In genomic region chr20:8388707-8389106, GRCh38 we compare ENCODE assay signal across 22 cellular contexts.
DNase-seq lines count a peak whose midpoint lies in the region; ATAC-seq, FAIRE-seq and TF ChIP-seq lines count a peak whose summit lies in the region.
"Had no signal": no experiment of that assay in that cellular context is flagged by ENCODE, and none has a peak within 500 bp of the region (broad histone marks: within the 10 kb centered on the region; RNA-seq: fewer than 3 reads in every experiment).

No MANE protein-coding gene starts in this region.

- H3K36me3 ChIP-seq in astrocyte (ENCODE audit: insufficient read depth, low read length) = no peaks in the 10 kb centered on the region
- H3K36me3 ChIP-seq in BE2C = no peaks in the 10 kb centered on the region
- H3K36me3 ChIP-seq: right atrium auricular region, upper lobe of left lung had no signal

- H3K79me2 ChIP-seq in astrocyte (ENCODE audit: insufficient read depth, low read length) = no peaks in the 10 kb centered on the region
- H3K79me2 ChIP-seq: hepatocyte had no signal

- peak overlapping the region; percentile 0 for H3K27ac Mint-ChIP-seq in activated naive CD8-positive, alpha-beta T cell treated with anti-CD3 and anti-CD28 coated beads, Interleukin-2, amount 50 U/mL, for 24 hours
- no peak overlapping the region for H3K27ac Mint-ChIP-seq in activated naive CD8-positive, alpha-beta T cell treated with anti-CD3 and anti-CD28 coated beads for 36 hours
- H3K27ac Mint-ChIP-seq in astrocyte (ENCODE audit: unreplicated experiment) = no peak overlapping the region
- H3K27ac Mint-ChIP-seq: activated B cell treated with CpG ODN at 0.5 μM for 24 hours; activated CD4-positive, alpha-beta memory T cell treated with anti-CD3 and anti-CD28 coated beads for 36 hours had no signal

- H2AFZ ChIP-seq in astrocyte (ENCODE audit: low read depth, low read length) = no peak overlapping the region
- H2AFZ ChIP-seq: hepatocyte had no signal

- H3K4me1 Mint-ChIP-seq in activated naive CD8-positive, alpha-beta T cell treated with anti-CD3 and anti-CD28 coated beads, Interleukin-2, amount 50 U/mL, for 24 hours = peaks cover 1% of the 10 kb centered on the region
- no peaks in the 10 kb centered on the region for H3K4me1 Mint-ChIP-seq in activated naive CD8-positive, alpha-beta T cell treated with anti-CD3 and anti-CD28 coated beads for 36 hours
- peaks cover 2% of the 10 kb centered on the region for H3K4me1 Mint-ChIP-seq in astrocyte (ENCODE audit: low read depth, unreplicated experiment)
- H3K4me1 Mint-ChIP-seq: activated B cell treated with CpG ODN at 0.5 μM for 24 hours had no signal

- H3K9me3 ChIP-seq in astrocyte (ENCODE audit: insufficient read depth, low read depth, low read length) (no peaks in the 10 kb centered on the region), BE2C (no peaks in the 10 kb centered on the region)
- H3K9me3 ChIP-seq: body of pancreas, mucosa of descending colon, right atrium auricular region, upper lobe of left lung had no signal

- peaks cover 15% of the 10 kb centered on the region for H3K4me1 ChIP-seq in astrocyte (ENCODE audit: insufficient read depth, low read length)
- H3K4me1 ChIP-seq in BE2C = peaks cover 57% of the 10 kb centered on the region

- H3K4me3 Mint-ChIP-seq in activated naive CD8-positive, alpha-beta T cell treated with anti-CD3 and anti-CD28 coated beads, Interleukin-2, amount 50 U/mL, for 24 hours = no peak overlapping the region
- no peak overlapping the region for H3K4me3 Mint-ChIP-seq in activated naive CD8-positive, alpha-beta T cell treated with anti-CD3 and anti-CD28 coated beads for 36 hours
- H3K4me3 Mint-ChIP-seq in astrocyte (ENCODE audit: unreplicated experiment) = no peak overlapping the region
- H3K4me3 Mint-ChIP-seq: activated B cell treated with CpG ODN at 0.5 μM for 24 hours; activated CD4-positive, alpha-beta memory T cell treated with anti-CD3 and anti-CD28 coated beads for 36 hours had no signal

- no peak for DNase-seq in activated naive CD8-positive, alpha-beta T cell treated with anti-CD3 and anti-CD28 coated beads, Interleukin-2, amount 50 U/mL, for 24 hours
- no peak for DNase-seq in activated naive CD8-positive, alpha-beta T cell treated with anti-CD3 and anti-CD28 coated beads for 36 hours
- DNase-seq in astrocyte (ENCODE audit: low read depth) (peak; percentile 38), fibroblast of the aortic adventitia (ENCODE audit: low read depth) (peak; percentile 75), OCI-M2 (lab: John Stamatoyannopoulos, UW; ENCODE audit: unreplicated experiment) (no peak), BE2C (no peak)
- DNase-seq: activated B cell treated with CpG ODN at 0.5 μM for 24 hours; activated CD4-positive, alpha-beta memory T cell treated with anti-CD3 and anti-CD28 coated beads for 36 hours; activated naive CD4-positive, alpha-beta T cell treated with Interleukin-2 at 50 U/mL for 16 hours; GDM1; left ventricle myocardium superior; mucosa of descending colon; T-helper 9 cell; upper lobe of left lung had no signal

- FAIRE-seq in astrocyte (lab: Jason Lieb, UNC) = no peak
- FAIRE-seq: H54 had no signal

- no peaks in the 10 kb centered on the region for H3K9me3 Mint-ChIP-seq in activated naive CD8-positive, alpha-beta T cell treated with anti-CD3 and anti-CD28 coated beads, Interleukin-2, amount 50 U/mL, for 24 hours
- H3K9me3 Mint-ChIP-seq in activated naive CD8-positive, alpha-beta T cell treated with anti-CD3 and anti-CD28 coated beads for 36 hours = no peaks in the 10 kb centered on the region
- H3K9me3 Mint-ChIP-seq in astrocyte (ENCODE audit: unreplicated experiment) = no peaks in the 10 kb centered on the region
- H3K9me3 Mint-ChIP-seq: activated B cell treated with CpG ODN at 0.5 μM for 24 hours; activated CD4-positive, alpha-beta memory T cell treated with anti-CD3 and anti-CD28 coated beads for 36 hours had no signal

- no peak overlapping the region for H3K27ac ChIP-seq in astrocyte (ENCODE audit: low read depth, low read length)
- H3K27ac ChIP-seq: coronary artery, hepatocyte, right atrium auricular region, SK-N-MC, upper lobe of left lung had no signal

- ATAC-seq in activated naive CD8-positive, alpha-beta T cell treated with anti-CD3 and anti-CD28 coated beads, Interleukin-2, amount 50 U/mL, for 24 hours = no peak
- ATAC-seq in HG03175 (IDR thresholded peaks at IDR 0.05; ENCODE audit: unreplicated experiment) (no peak), HG02973 (IDR thresholded peaks at IDR 0.05; ENCODE audit: unreplicated experiment) (no peak)
- ATAC-seq: mucosa of descending colon had no signal

- no peak overlapping the region for H3K9ac ChIP-seq in astrocyte (ENCODE audit: low read length)

- no peaks in the 10 kb centered on the region for H3K27me3 Mint-ChIP-seq in activated naive CD8-positive, alpha-beta T cell treated with anti-CD3 and anti-CD28 coated beads, Interleukin-2, amount 50 U/mL, for 24 hours
- peaks cover 4% of the 10 kb centered on the region for H3K27me3 Mint-ChIP-seq in activated naive CD8-positive, alpha-beta T cell treated with anti-CD3 and anti-CD28 coated beads for 36 hours
- H3K27me3 Mint-ChIP-seq in astrocyte (ENCODE audit: low read depth, unreplicated experiment) = no peaks in the 10 kb centered on the region
- H3K27me3 Mint-ChIP-seq: activated B cell treated with CpG ODN at 0.5 μM for 24 hours; activated CD4-positive, alpha-beta memory T cell treated with anti-CD3 and anti-CD28 coated beads for 36 hours had no signal

- H4K20me1 ChIP-seq in astrocyte (ENCODE audit: insufficient read depth, low read length) = no peaks in the 10 kb centered on the region

- peak overlapping the region; percentile 2 for H3K4me2 ChIP-seq in astrocyte (ENCODE audit: low read length)
- H3K4me2 ChIP-seq: hepatocyte had no signal

- TF ChIP-seq CTCF in astrocyte (IDR thresholded peaks at IDR 0.05; ENCODE audit: insufficient read depth, low read depth, low read length) (no peak), fibroblast of the aortic adventitia (IDR thresholded peaks at IDR 0.05; ENCODE audit: insufficient read depth, low read length) (no peak), BE2C (IDR thresholded peaks at IDR 0.05; ENCODE audit: low read depth, low read length) (no peak)

- H3K4me3 ChIP-seq in astrocyte (ENCODE audit: insufficient read depth, low read depth, low read length) (no peak overlapping the region), fibroblast of the aortic adventitia (ENCODE audit: low read depth, low read length) (no peak overlapping the region), BE2C (ENCODE audit: low read depth, low read length) (no peak overlapping the region)
- H3K4me3 ChIP-seq: body of pancreas, coronary artery, hepatocyte, mucosa of descending colon, right atrium auricular region, SK-N-MC, upper lobe of left lung had no signal

- H3K27me3 ChIP-seq in astrocyte (ENCODE audit: insufficient read depth, low read length) (no peaks in the 10 kb centered on the region), BE2C (no peaks in the 10 kb centered on the region)
- H3K27me3 ChIP-seq: body of pancreas, hepatocyte, right atrium auricular region, upper lobe of left lung had no signal

- H3K36me3 Mint-ChIP-seq in activated naive CD8-positive, alpha-beta T cell treated with anti-CD3 and anti-CD28 coated beads, Interleukin-2, amount 50 U/mL, for 24 hours (ENCODE audit: low read depth) = no peaks in the 10 kb centered on the region
- no peaks in the 10 kb centered on the region for H3K36me3 Mint-ChIP-seq in activated naive CD8-positive, alpha-beta T cell treated with anti-CD3 and anti-CD28 coated beads for 36 hours
- peaks cover 3% of the 10 kb centered on the region for H3K36me3 Mint-ChIP-seq in astrocyte (ENCODE audit: low read depth, unreplicated experiment)
- H3K36me3 Mint-ChIP-seq: activated CD4-positive, alpha-beta memory T cell treated with anti-CD3 and anti-CD28 coated beads for 36 hours had no signal

Comparison
In these comparisons a context has a peak if more than half of its experiments do, and no peak if none do; other contexts are left out.
1. DNase-seq: peak in astrocyte (single experiment) and fibroblast of the aortic adventitia (single experiment); none in activated naive CD8-positive, alpha-beta T cell treated with anti-CD3 and anti-CD28 coated beads, Interleukin-2, amount 50 U/mL, for 24 hours (single experiment), activated naive CD8-positive, alpha-beta T cell treated with anti-CD3 and anti-CD28 coated beads for 36 hours (single experiment), OCI-M2 (single experiment) and BE2C (single experiment).